In the genomic region with DNA sequence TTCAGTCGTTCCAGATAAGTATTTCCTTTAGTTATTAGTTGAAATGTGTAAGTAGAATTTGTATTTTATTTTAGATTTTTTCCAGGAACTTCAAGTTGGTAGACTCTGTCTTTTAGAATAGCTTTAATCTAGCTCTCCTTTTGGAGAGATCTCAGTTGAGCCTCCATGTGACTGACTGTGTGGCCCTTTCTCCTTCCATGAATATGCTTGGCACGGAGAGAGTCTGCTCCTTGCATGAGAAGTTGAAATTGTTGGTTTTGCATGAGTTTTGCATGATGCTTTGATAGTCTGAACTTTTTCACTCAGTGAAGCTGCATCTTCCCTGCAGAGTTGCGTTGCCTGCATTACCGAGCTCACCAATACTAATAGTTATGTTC, we compare ENCODE assay signal across 17 cellular contexts. TPM values are rescaled to one million over a fixed set of nuclear protein-coding genes. Genes with fewer than 3 reads are reported as not detected.
DNase-seq lines count a peak whose midpoint lies in the region; ATAC-seq and TF ChIP-seq lines count a peak whose summit lies in the region.
"Had no signal": no experiment of that assay in that cellular context is flagged by ENCODE, and none has a peak within 500 bp of the region (broad histone marks: within the 10 kb centered on the region; RNA-seq: fewer than 3 reads in every experiment).

No MANE protein-coding gene starts in this region.

- peaks cover 9% of the 10 kb centered on the region for H3K79me2 ChIP-seq in osteoblast (ENCODE audit: insufficient read depth, low read length)

- H3K27ac Mint-ChIP-seq in naive thymus-derived CD4-positive, alpha-beta T cell: peak overlapping the region in 6 of 9 donors; percentile 6 to 79 (median 57)

- H3K9me3 Mint-ChIP-seq in naive thymus-derived CD4-positive, alpha-beta T cell: peaks cover 0 to 2% (median 0%) of the 10 kb centered on the region in 11 donors

- intact Hi-C loops in naive thymus-derived CD4-positive, alpha-beta T cell (cut with micrococcal nuclease): no loop called here

- H3K9me3 ChIP-seq in BLaER1 treated with 17β-estradiol and CSF1 and Interleukin-3, amounts not matched to agents 10 nM and 100 nM (replicated peaks in 1 of 11): peaks cover 0 to 20% (median 17%) of the 10 kb centered on the region in 11 experiments; a peak in 19 of 22 replicates
- no peaks in the 10 kb centered on the region for H3K9me3 ChIP-seq in naive thymus-derived CD4-positive, alpha-beta T cell (ENCODE audit: control insufficient read depth in 2 of 3, low read length in 3 of 3)
- no peaks in the 10 kb centered on the region for H3K9me3 ChIP-seq in osteoblast (ENCODE audit: low read depth, low read length)
- H3K9me3 ChIP-seq: suprapubic skin had no signal

- H2AFZ ChIP-seq in osteoblast (ENCODE audit: low read length): no peak overlapping the region

- peaks cover 47 to 99% (median 73%) of the 10 kb centered on the region in 11 experiments for H4K20me1 ChIP-seq in BLaER1 treated with 17β-estradiol and CSF1 and Interleukin-3, amounts not matched to agents 10 nM and 100 nM
- H4K20me1 ChIP-seq in osteoblast (ENCODE audit: insufficient read depth, low read length): peaks cover 3% of the 10 kb centered on the region

- peak overlapping the region in 1 of 10 experiments; percentile 32; a peak in 1 of 20 replicates for H3K4me3 ChIP-seq in BLaER1 treated with 17β-estradiol and CSF1 and Interleukin-3, amounts not matched to agents 10 nM and 100 nM
- H3K4me3 ChIP-seq in HL-60 (replicated peaks; ENCODE audit: insufficient read depth, low read length): no peak overlapping the region
- H3K4me3 ChIP-seq in naive thymus-derived CD4-positive, alpha-beta T cell (ENCODE audit: low read length): no peak overlapping the region
- no peak overlapping the region for H3K4me3 ChIP-seq in osteoblast (ENCODE audit: insufficient read depth, low read length)
- H3K4me3 ChIP-seq: lung, suprapubic skin had no signal

- peaks cover 16 to 27% (median 21%) of the 10 kb centered on the region in 7 donors for H3K4me1 Mint-ChIP-seq in naive thymus-derived CD4-positive, alpha-beta T cell

- no peak overlapping the region for H3K9ac ChIP-seq in BLaER1 treated with 17β-estradiol and CSF1 and Interleukin-3, amounts not matched to agents 10 nM and 100 nM

- H3K27me3 Mint-ChIP-seq in naive thymus-derived CD4-positive, alpha-beta T cell: peaks cover 0 to 4% (median 0%) of the 10 kb centered on the region in 5 donors

- peak overlapping the region; percentile 63 to 87 (median 74) for H3K4me3 Mint-ChIP-seq in naive thymus-derived CD4-positive, alpha-beta T cell

- CTCF ChIA-PET in naive thymus-derived CD4-positive, alpha-beta T cell (lab: Charles Lee): no interaction called here

- no peak for DNase-seq in HL-60 (ENCODE audit: low read depth in 1 of 2, low spot score in 1 of 2)
- peak; percentile 38 for DNase-seq in activated CD8-positive, alpha-beta memory T cell treated with anti-CD3 and anti-CD28 coated beads, Interleukin-2, amount 50 U/mL, for 48 hours
- no peak for DNase-seq in naive thymus-derived CD4-positive, alpha-beta T cell
- no peak for DNase-seq in SK-N-DZ (ENCODE audit: low spot score)
- no peak for DNase-seq in osteoblast (ENCODE audit: insufficient read length, low spot score, missing footprints)
- no peak for DNase-seq in NCI-H1092 (lab: John Stamatoyannopoulos, UW)
- DNase-seq: amygdala; Calu3; caudate nucleus; effector CD8-positive, alpha-beta T cell; NCI-H1105 treated with DMSO at 0.1 percent for 48 hours; NCI-H524; SHP77 had no signal

- no peak for TF ChIP-seq CTCF in HL-60 (IDR thresholded peaks at IDR 0.05; ENCODE audit: insufficient read depth, low read length)
- no peak for TF ChIP-seq CTCF in osteoblast (IDR thresholded peaks at IDR 0.05; ENCODE audit: extremely low read depth, low read depth, low read length)

- H3K4me2 ChIP-seq in BLaER1 treated with 17β-estradiol and CSF1 and Interleukin-3, amounts not matched to agents 10 nM and 100 nM: peak overlapping the region; percentile 53 to 88 (median 74)
- H3K4me2 ChIP-seq in osteoblast (ENCODE audit: insufficient read depth, low read length): no peak overlapping the region

- H3K4me1 ChIP-seq in BLaER1 treated with 17β-estradiol and CSF1 and Interleukin-3, amounts not matched to agents 10 nM and 100 nM: peaks cover 17 to 33% (median 26%) of the 10 kb centered on the region in 10 experiments
- H3K4me1 ChIP-seq in naive thymus-derived CD4-positive, alpha-beta T cell (ENCODE audit: control insufficient read depth in 2 of 2, insufficient read depth in 2 of 2, low read length in 2 of 2): peaks cover 7 to 25% of the 10 kb centered on the region in 2 donors
- peaks cover 4% of the 10 kb centered on the region for H3K4me1 ChIP-seq in osteoblast (ENCODE audit: insufficient read depth, low read length)
- H3K4me1 ChIP-seq: suprapubic skin had no signal

- H3K27me3 ChIP-seq in BLaER1 treated with 17β-estradiol and CSF1 and Interleukin-3, amounts not matched to agents 10 nM and 100 nM: peaks cover 0 to 26% (median 8%) of the 10 kb centered on the region in 11 experiments; a peak in 12 of 22 replicates
- H3K27me3 ChIP-seq in HL-60 (ENCODE audit: insufficient read depth, poor library complexity, severe bottlenecking): no peaks in the 10 kb centered on the region
- no peaks in the 10 kb centered on the region for H3K27me3 ChIP-seq in naive thymus-derived CD4-positive, alpha-beta T cell (ENCODE audit: control insufficient read depth in 2 of 2, insufficient read depth in 2 of 2, low read length in 2 of 2)
- H3K27me3 ChIP-seq in osteoblast (ENCODE audit: insufficient read depth, low read length): no peaks in the 10 kb centered on the region
- H3K27me3 ChIP-seq: suprapubic skin had no signal

- H3K27ac ChIP-seq in BLaER1 treated with 17β-estradiol and CSF1 and Interleukin-3, amounts not matched to agents 10 nM and 100 nM: no peak overlapping the region
- H3K27ac ChIP-seq in HL-60 (replicated peaks) (peak overlapping the region; percentile 55), osteoblast (ENCODE audit: low read depth, low read length) (no peak overlapping the region)
- H3K27ac ChIP-seq in naive thymus-derived CD4-positive, alpha-beta T cell (ENCODE audit: low read depth, low read length): no peak overlapping the region
- H3K27ac ChIP-seq: suprapubic skin had no signal

- no peak for ATAC-seq in naive thymus-derived CD4-positive, alpha-beta T cell
- ATAC-seq in HG02981 (IDR thresholded peaks at IDR 0.05; ENCODE audit: unreplicated experiment): no peak

- H3K36me3 ChIP-seq in BLaER1 treated with 17β-estradiol and CSF1 and Interleukin-3, amounts not matched to agents 10 nM and 100 nM: peaks cover 65 to 99% (median 79%) of the 10 kb centered on the region in 11 experiments
- peaks cover 0 to 23% (median 4%) of the 10 kb centered on the region in 3 experiments for H3K36me3 ChIP-seq in naive thymus-derived CD4-positive, alpha-beta T cell (ENCODE audit: control insufficient read depth in 2 of 3, insufficient read depth in 3 of 3, low read length in 3 of 3)
- H3K36me3 ChIP-seq in osteoblast (ENCODE audit: insufficient read depth, low read length): peaks cover 41% of the 10 kb centered on the region

- peaks cover 0 to 43% (median 23%) of the 10 kb centered on the region in 5 donors for H3K36me3 Mint-ChIP-seq in naive thymus-derived CD4-positive, alpha-beta T cell

- POLR2A ChIA-PET in naive thymus-derived CD4-positive, alpha-beta T cell (lab: Charles Lee): interaction anchor here (0.6 to 0.7 kb wide), 2 partner anchors 18 to 1978 kb away, joined by 3 read pairs; no protein-coding TSS in a partner anchor

RNA-seq across cellular contexts. Expression of a gene that starts 32.8 kb away (rescaled TPM):
- 1 to 10 TPM; 1.3 to 2.6 (median 2.2) TPM for total RNA-seq in naive thymus-derived CD4-positive, alpha-beta T cell
- polyA plus RNA-seq in naive thymus-derived CD4-positive, alpha-beta T cell: under 1 TPM in 1 of 2 donors, not detected in 1; 0.07 TPM
- polyA plus RNA-seq in SK-N-DZ (2014; cell fraction: cytosol; rRNA removed): 116 and 118 TPM in 2 replicates
- polyA plus RNA-seq in SK-N-DZ (2014; cell fraction: nucleus; rRNA removed): 496 and 557 TPM in 2 replicates
- 426 and 429 TPM in 2 replicates for total RNA-seq in osteoblast

Comparison
In these comparisons a context has a peak if more than half of its experiments do, and no peak if none do; other contexts are left out.
1. RNA of a gene that starts 32.8 kb away (total RNA-seq): 426 to 429 TPM in osteoblast; 1.3 to 2.6 TPM in naive thymus-derived CD4-positive, alpha-beta T cell; every median in the first group is over 100 times any median in the second.